ENCODE assay signal across 8 cellular contexts in genomic region chrX:16786791-16787735, GRCh38. TPM values are rescaled to one million over a fixed set of nuclear protein-coding genes. Genes with fewer than 3 reads are reported as not detected.
A peak's percentile ranks its signal among the peaks of the same experiment; 100 is the strongest.
DNase-seq lines count a peak whose midpoint lies in the region; ATAC-seq and TF ChIP-seq lines count a peak whose summit lies in the region.

No MANE protein-coding gene starts in this region.

- H3K9me3 ChIP-seq in T-helper 17 cell (ENCODE audit: control insufficient read depth, low read length, poor library complexity, severe bottlenecking) (no peaks in the 10 kb centered on the region), iPS-18c (ENCODE audit: control insufficient read depth, insufficient read depth, low read length) (no peaks in the 10 kb centered on the region)

- DNase-seq in GM12865 (ENCODE audit: low read depth) (peak; percentile 35), T-helper 17 cell (peak; percentile 6 to 28 (median 28)), astrocyte of the spinal cord (ENCODE audit: low read depth, low spot score) (no peak), NCI-H2196 (lab: John Stamatoyannopoulos, UW; ENCODE audit: unreplicated experiment) (no peak)
- DNase-seq in stimulated activated CD4-positive, alpha-beta T cell treated with anti-CD3 and anti-CD28 coated beads, Interleukin-12 subunit alpha, Interleukin-12 subunit beta, amount 100 ng/mL, for 24 hours (ENCODE audit: low read depth in 2 of 2): peak; percentile 1 to 8

- TF ChIP-seq CTCF in GM12865 (IDR thresholded peaks at IDR 0.05; ENCODE audit: insufficient read depth, low read depth, low read length, missing control alignments) (no peak), astrocyte of the spinal cord (IDR thresholded peaks at IDR 0.05; ENCODE audit: low read depth, low read length) (no peak)

- peak overlapping the region; percentile 78 for H3K4me3 ChIP-seq in GM12865 (ENCODE audit: low read depth, low read length)
- peak overlapping the region; percentile 81 for H3K4me3 ChIP-seq in astrocyte of the spinal cord (ENCODE audit: low read depth, low read length)
- H3K4me3 ChIP-seq in iPS-18c (ENCODE audit: insufficient read depth, low read depth, low read length): peak overlapping the region; percentile 91

- peaks cover 7% of the 10 kb centered on the region for H3K4me1 Mint-ChIP-seq in T-helper 17 cell

- peak; percentile 14 for ATAC-seq in HG02852 (IDR thresholded peaks at IDR 0.05; ENCODE audit: unreplicated experiment)
- ATAC-seq in T-helper 17 cell: peak; percentile 17
- ATAC-seq in GM21576 (IDR thresholded peaks at IDR 0.05; ENCODE audit: unreplicated experiment): no peak

- peak overlapping the region; percentile 86 for H3K27ac Mint-ChIP-seq in T-helper 17 cell

- H3K27me3 Mint-ChIP-seq in T-helper 17 cell: no peaks in the 10 kb centered on the region

- no peaks in the 10 kb centered on the region for H3K36me3 Mint-ChIP-seq in T-helper 17 cell (ENCODE audit: low read depth)

- in situ Hi-C loops in astrocyte of the spinal cord (cut with HindIII; ENCODE audit: low sequenced_read_pairs): no loop called here

- peak overlapping the region; percentile 97 for H3K4me3 Mint-ChIP-seq in T-helper 17 cell

RNA-seq across cellular contexts. Expression of gene TXLNG, which starts 0.8 kb away (rescaled TPM):
- total RNA-seq in T-helper 17 cell: 10 to 100 TPM; 19.9 to 21.7 TPM

Comparison
In these comparisons a context has a peak if more than half of its experiments do, and no peak if none do; other contexts are left out.
1. DNase-seq: peak in GM12865 (single experiment), T-helper 17 cell (3 of 3) and stimulated activated CD4-positive, alpha-beta T cell treated with anti-CD3 and anti-CD28 coated beads, Interleukin-12 subunit alpha, Interleukin-12 subunit beta, amount 100 ng/mL, for 24 hours (2 of 2); none in astrocyte of the spinal cord (single experiment) and NCI-H2196 (single experiment).
2. Peak in every context shown above with its lines, with median percentiles within 50 percentile points of each other: H3K4me3 ChIP-seq.